In the genomic region with DNA sequence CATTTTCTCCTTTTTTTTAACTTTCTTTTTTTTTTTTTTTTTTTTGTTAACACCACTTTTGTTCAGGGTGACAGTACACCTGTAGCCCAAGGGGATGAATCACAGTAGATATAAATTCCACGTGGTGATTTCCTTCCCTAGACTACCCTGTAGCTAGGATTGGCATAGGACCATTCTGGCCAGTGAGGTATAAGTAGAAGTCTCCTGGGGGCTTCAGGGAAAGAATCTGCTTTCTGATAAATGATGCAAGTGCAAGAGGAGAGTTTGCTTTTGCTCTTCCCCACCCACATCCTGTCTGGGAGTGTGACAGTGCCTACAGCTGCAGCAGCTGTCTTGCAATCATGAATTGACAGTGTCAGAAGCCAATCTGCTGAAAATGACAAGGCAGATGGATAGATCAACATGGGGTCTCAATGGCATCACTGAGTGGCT, we compare ENCODE assay signal across 7 cellular contexts.
DNase-seq lines count a peak whose midpoint lies in the region; ATAC-seq, FAIRE-seq and TF ChIP-seq lines count a peak whose summit lies in the region.

No MANE protein-coding gene starts in this region.

- peaks cover 0 to 10% of the 10 kb centered on the region in 2 donors for H3K36me3 Mint-ChIP-seq in activated T-cell treated with anti-CD3 and anti-CD28 coated beads, Interleukin-2, amount 50 U/mL, for 72 hours (ENCODE audit: insufficient read depth in 2 of 2)

- H3K27me3 Mint-ChIP-seq in activated T-cell treated with anti-CD3 and anti-CD28 coated beads, Interleukin-2, amount 50 U/mL, for 72 hours (ENCODE audit: low read depth) = no peaks in the 10 kb centered on the region

- peaks cover 53% of the 10 kb centered on the region for H3K4me1 Mint-ChIP-seq in activated T-cell treated with anti-CD3 and anti-CD28 coated beads, Interleukin-2, amount 50 U/mL, for 72 hours (ENCODE audit: low read depth)

- no peak for FAIRE-seq in D721Med (lab: Jason Lieb, UNC)

- H3K27ac Mint-ChIP-seq in activated T-cell treated with anti-CD3 and anti-CD28 coated beads, Interleukin-2, amount 50 U/mL, for 72 hours = peak overlapping the region; percentile 99

- peak; percentile 90 for ATAC-seq in GM18907 (IDR thresholded peaks at IDR 0.05; ENCODE audit: unreplicated experiment)
- ATAC-seq in HG02885 (IDR thresholded peaks at IDR 0.05; ENCODE audit: poor library complexity, unreplicated experiment) = peak; percentile 95
- peak; percentile 90 to 91 for ATAC-seq in activated T-cell treated with anti-CD3 and anti-CD28 coated beads, Interleukin-2, amount 50 U/mL, for 72 hours (replicated peaks in 1 of 2)

- peaks cover 2 to 7% of the 10 kb centered on the region in 2 donors for H3K9me3 Mint-ChIP-seq in activated T-cell treated with anti-CD3 and anti-CD28 coated beads, Interleukin-2, amount 50 U/mL, for 72 hours

- no peak for TF ChIP-seq CTCF in D721Med (IDR thresholded peaks at IDR 0.05; ENCODE audit: insufficient read depth, missing control alignments)

- peak overlapping the region; percentile 72 to 83 for H3K4me3 Mint-ChIP-seq in activated T-cell treated with anti-CD3 and anti-CD28 coated beads, Interleukin-2, amount 50 U/mL, for 72 hours

- DNase-seq in NCI-H82 (lab: John Stamatoyannopoulos, UW) = peak; percentile 71
- DNase-seq in activated T-cell treated with anti-CD3 and anti-CD28 coated beads, Interleukin-2, amount 50 U/mL, for 72 hours = peak; percentile 74 to 81
- DNase-seq in stimulated activated CD4-positive, alpha-beta T cell treated with anti-CD3 and anti-CD28 coated beads, Interleukin-2, amount 100 ng/mL, for 4 hours (ENCODE audit: low read depth) = peak; percentile 62
- no peak for DNase-seq in D721Med (ENCODE audit: insufficient read length, low spot score)
- DNase-seq in iPS-NIHi7 (ENCODE audit: extremely low spot score) = no peak

Comparison
In these comparisons a context has a peak if more than half of its experiments do, and no peak if none do; other contexts are left out.
1. DNase-seq: peak in NCI-H82 (single experiment), activated T-cell treated with anti-CD3 and anti-CD28 coated beads, Interleukin-2, amount 50 U/mL, for 72 hours (2 of 2) and stimulated activated CD4-positive, alpha-beta T cell treated with anti-CD3 and anti-CD28 coated beads, Interleukin-2, amount 100 ng/mL, for 4 hours (single experiment); none in D721Med (single experiment) and iPS-NIHi7 (single experiment).
2. Peak in every context shown above with its lines, with median percentiles within 50 percentile points of each other: ATAC-seq.